32 cellular contexts compared by ENCODE assay signal in the genomic region with DNA sequence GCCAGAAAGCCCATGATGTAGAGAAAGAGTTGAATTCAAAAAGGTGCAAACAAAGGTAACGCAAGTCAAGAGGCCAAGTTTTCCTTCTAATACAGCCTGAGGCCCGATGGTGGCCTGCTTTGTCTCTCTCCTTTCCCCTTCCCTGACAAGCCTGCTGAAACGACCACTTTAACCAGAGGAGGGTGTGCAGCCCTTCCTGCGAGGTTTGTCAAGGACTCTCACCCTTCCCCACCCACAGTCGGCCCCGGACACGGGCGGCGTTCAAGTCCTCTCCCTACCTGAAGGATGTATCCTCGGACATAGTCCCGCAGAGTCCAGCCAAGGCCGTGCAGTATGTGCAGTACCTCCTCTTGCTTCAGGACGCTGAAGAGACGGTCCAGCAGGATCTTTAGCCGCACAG.
"Had no signal": no experiment of that assay in that cellular context is flagged by ENCODE, and none has a peak within 500 bp of the region (broad histone marks: within the 10 kb centered on the region; RNA-seq: fewer than 3 reads in every experiment).

No MANE protein-coding gene starts in this region.

- H3K4me3 ChIP-seq: Peyer's patch, SJSA1 had no signal

- H3K27me3 Mint-ChIP-seq: activated CD4-positive, alpha-beta memory T cell treated with anti-CD3 and anti-CD28 coated beads for 36 hours; activated CD4-positive, alpha-beta T cell treated with anti-CD3 and anti-CD28 coated beads, Interleukin-2, amount 10 ng/mL, durations not matched to agents 7 days and 5 days; activated naive CD8-positive, alpha-beta T cell treated with anti-CD3 and anti-CD28 coated beads for 36 hours; activated T-helper 17 cell treated with anti-CD3 and anti-CD28 coated beads, Interleukin-2, amount 50 U/mL, for 72 hours had no signal

- H3K36me3 Mint-ChIP-seq: activated CD4-positive, alpha-beta memory T cell treated with anti-CD3 and anti-CD28 coated beads for 36 hours; activated naive CD8-positive, alpha-beta T cell treated with anti-CD3 and anti-CD28 coated beads for 36 hours had no signal

- FAIRE-seq: TTC549 had no signal

- H3K9me3 Mint-ChIP-seq: activated CD4-positive, alpha-beta T cell treated with anti-CD3 and anti-CD28 coated beads, Interleukin-2, amount 10 ng/mL, durations not matched to agents 7 days and 5 days; activated naive CD8-positive, alpha-beta T cell treated with anti-CD3 and anti-CD28 coated beads for 36 hours; T-helper 1 cell treated with Interleukin-12 subunit alpha and Interleukin-12 subunit beta and Interleukin-4 antibody, amounts not matched to agents 30 μg/mL and 1 μg/mL, for 36 hours; WTC11 had no signal

- H3K36me3 ChIP-seq: SJSA1 had no signal

- ATAC-seq: activated CD4-positive, alpha-beta T cell treated with anti-CD3 and anti-CD28 coated beads for 36 hours; activated CD4-positive, CD25-positive, alpha-beta regulatory T cell treated with anti-CD3 and anti-CD28 coated beads, Interleukin-2, amount 50 U/mL, for 24 hours; activated T-cell treated with anti-CD3 and anti-CD28 coated beads, Interleukin-2, amount 50 U/mL, for 72 hours; activated T-helper 17 cell treated with anti-CD3 and anti-CD28 coated beads, Interleukin-2, amount 50 U/mL, for 72 hours; PC-3; WTC11 had no signal

- H3K9me3 ChIP-seq: Peyer's patch, SJSA1, SK-N-SH had no signal

- H3K4me3 Mint-ChIP-seq: activated CD4-positive, alpha-beta memory T cell treated with anti-CD3 and anti-CD28 coated beads for 36 hours; activated CD4-positive, alpha-beta T cell treated with anti-CD3 and anti-CD28 coated beads for 36 hours; activated CD4-positive, alpha-beta T cell treated with anti-CD3 and anti-CD28 coated beads, Interleukin-2, amount 10 ng/mL, durations not matched to agents 7 days and 5 days; activated naive CD8-positive, alpha-beta T cell treated with anti-CD3 and anti-CD28 coated beads for 36 hours; activated T-cell treated with anti-CD3 and anti-CD28 coated beads, Interleukin-2, amount 50 U/mL, for 72 hours; activated T-helper 17 cell treated with anti-CD3 and anti-CD28 coated beads, Interleukin-2, amount 50 U/mL, for 72 hours; T-helper 1 cell treated with Interleukin-12 subunit alpha and Interleukin-12 subunit beta and Interleukin-4 antibody, amounts not matched to agents 30 μg/mL and 1 μg/mL, for 36 hours; T-helper 2 cell treated with Interferon-gamma antibody and Interleukin-4, amounts not matched to agents 5 μg/mL and 100 μg/mL, for 36 hours; WTC11 had no signal

- H3K4me1 Mint-ChIP-seq: activated CD4-positive, alpha-beta T cell treated with anti-CD3 and anti-CD28 coated beads for 36 hours; activated CD4-positive, alpha-beta T cell treated with anti-CD3 and anti-CD28 coated beads, Interleukin-2, amount 10 ng/mL, durations not matched to agents 7 days and 5 days; activated naive CD8-positive, alpha-beta T cell treated with anti-CD3 and anti-CD28 coated beads for 36 hours; activated T-helper 17 cell treated with anti-CD3 and anti-CD28 coated beads, Interleukin-2, amount 50 U/mL, for 72 hours had no signal

- H3K4me1 ChIP-seq: Peyer's patch, SJSA1 had no signal

- H3K27me3 ChIP-seq: brain microvascular endothelial cell, Peyer's patch, SJSA1 had no signal

- H3K4me2 ChIP-seq: SK-N-SH had no signal

- H3K9me2 ChIP-seq: SK-N-SH had no signal

- DNase-seq: activated CD4-positive, alpha-beta memory T cell treated with anti-CD3 and anti-CD28 coated beads for 36 hours; activated CD4-positive, alpha-beta T cell treated with anti-CD3 and anti-CD28 coated beads for 36 hours; activated CD4-positive, alpha-beta T cell treated with anti-CD3 and anti-CD28 coated beads, Interleukin-2, amount 10 ng/mL, durations not matched to agents 7 days and 5 days; activated effector memory CD4-positive, alpha-beta T cell treated with anti-CD3 and anti-CD28 coated beads, Interleukin-2, amount 50 U/mL, for 16 hours; activated naive CD4-positive, alpha-beta T cell; activated naive CD4-positive, alpha-beta T cell treated with anti-CD3 and anti-CD28 coated beads, Interleukin-2, amount 50 U/mL, for 16 hours; activated naive CD8-positive, alpha-beta T cell treated with anti-CD3 and anti-CD28 coated beads for 36 hours; activated T-cell treated with anti-CD3 and anti-CD28 coated beads, Interleukin-2, amount 50 U/mL, for 1 hour; activated T-cell treated with anti-CD3 and anti-CD28 coated beads, Interleukin-2, amount 50 U/mL, for 72 hours; amniotic stem cell; brain microvascular endothelial cell; central memory CD4-positive, alpha-beta T cell; NCI-H1092 treated with DMSO at 0.1 percent for 48 hours; NCI-H1417; NCI-H187 treated with DMSO at 0.1 percent for 48 hours; NCI-H2081; NCI-H345; NCI-H524 treated with DMSO at 0.1 percent for 48 hours; NCI-H748 treated with DMSO at 0.1 percent for 48 hours; NK-92 treated with Interleukin-12 subunit alpha and Interleukin-12 subunit beta, amount 100 ng/mL, for 24 hours; PC-3; Peyer's patch; RPMI8226; SHP77 treated with DMSO at 0.1 percent for 48 hours; SK-N-SH had no signal

- H3K27ac ChIP-seq: brain microvascular endothelial cell, Peyer's patch, SJSA1 had no signal

- H3K27ac Mint-ChIP-seq: activated CD4-positive, alpha-beta memory T cell treated with anti-CD3 and anti-CD28 coated beads for 36 hours; activated CD4-positive, alpha-beta T cell treated with anti-CD3 and anti-CD28 coated beads for 36 hours; activated CD4-positive, alpha-beta T cell treated with anti-CD3 and anti-CD28 coated beads, Interleukin-2, amount 10 ng/mL, durations not matched to agents 7 days and 5 days; activated naive CD8-positive, alpha-beta T cell treated with anti-CD3 and anti-CD28 coated beads for 36 hours; activated T-cell treated with anti-CD3 and anti-CD28 coated beads, Interleukin-2, amount 50 U/mL, for 72 hours; activated T-helper 17 cell treated with anti-CD3 and anti-CD28 coated beads, Interleukin-2, amount 50 U/mL, for 72 hours; T-helper 1 cell treated with Interleukin-12 subunit alpha and Interleukin-12 subunit beta and Interleukin-4 antibody, amounts not matched to agents 30 μg/mL and 1 μg/mL, for 36 hours; T-helper 2 cell treated with Interferon-gamma antibody and Interleukin-4, amounts not matched to agents 5 μg/mL and 100 μg/mL, for 36 hours; WTC11 had no signal
